ENCODE assay signal across 8 cellular contexts in genomic region chr20:43448748-43449535, GRCh38. TPM values are rescaled to one million over a fixed set of nuclear protein-coding genes. Genes with fewer than 3 reads are reported as not detected.
DNase-seq lines count a peak whose midpoint lies in the region; ATAC-seq and FAIRE-seq lines count a peak whose summit lies in the region.

No MANE protein-coding gene starts in this region.

- H3K27me3 ChIP-seq in BLaER1, result no peaks in the 10 kb centered on the region

- peak; percentile 67 for ATAC-seq in activated CD8-positive, alpha-beta memory T cell treated with anti-CD3 and anti-CD28 coated beads, Interleukin-2, amount 10 ng/mL, durations not matched to agents 7 days and 5 days
- peak; percentile 65 to 72 for ATAC-seq in naive B cell (ENCODE audit: low read depth in 2 of 2)
- ATAC-seq in HG03097 (IDR thresholded peaks at IDR 0.05; ENCODE audit: low FRiP score, unreplicated experiment), result no peak

- H3K36me3 Mint-ChIP-seq in activated CD8-positive, alpha-beta memory T cell treated with anti-CD3 and anti-CD28 coated beads, Interleukin-2, amount 10 ng/mL, durations not matched to agents 7 days and 5 days, result no peaks in the 10 kb centered on the region
- H3K36me3 Mint-ChIP-seq in naive B cell, result no peaks in the 10 kb centered on the region

- no peak overlapping the region for H3K4me3 ChIP-seq in BLaER1

- peak overlapping the region; percentile 41; the same call in 1 of the 2 replicates for H3K27ac ChIP-seq in BLaER1

- peaks cover 26% of the 10 kb centered on the region for H3K27me3 Mint-ChIP-seq in activated CD8-positive, alpha-beta memory T cell treated with anti-CD3 and anti-CD28 coated beads, Interleukin-2, amount 10 ng/mL, durations not matched to agents 7 days and 5 days
- peaks cover 30 to 51% (median 45%) of the 10 kb centered on the region in 3 donors for H3K27me3 Mint-ChIP-seq in naive B cell

- no peak overlapping the region for H3K27ac Mint-ChIP-seq in activated CD8-positive, alpha-beta memory T cell treated with anti-CD3 and anti-CD28 coated beads, Interleukin-2, amount 10 ng/mL, durations not matched to agents 7 days and 5 days
- H3K27ac Mint-ChIP-seq in naive B cell, result peak overlapping the region in 1 of 6 donors; percentile 38

- H3K4me3 Mint-ChIP-seq in activated CD8-positive, alpha-beta memory T cell treated with anti-CD3 and anti-CD28 coated beads, Interleukin-2, amount 10 ng/mL, durations not matched to agents 7 days and 5 days, result no peak overlapping the region
- H3K4me3 Mint-ChIP-seq in naive B cell, result no peak overlapping the region

- peaks cover 5% of the 10 kb centered on the region for H3K4me1 Mint-ChIP-seq in activated CD8-positive, alpha-beta memory T cell treated with anti-CD3 and anti-CD28 coated beads, Interleukin-2, amount 10 ng/mL, durations not matched to agents 7 days and 5 days
- peaks cover 0 to 8% (median 1%) of the 10 kb centered on the region in 3 donors for H3K4me1 Mint-ChIP-seq in naive B cell

- no peaks in the 10 kb centered on the region for H3K9me3 ChIP-seq in BLaER1

- H4K20me1 ChIP-seq in BLaER1, result no peaks in the 10 kb centered on the region

- H3K36me3 ChIP-seq in BLaER1, result no peaks in the 10 kb centered on the region

- no peak for FAIRE-seq in urothelium cell line (lab: Jason Lieb, UNC)

- no peaks in the 10 kb centered on the region for H3K9me3 Mint-ChIP-seq in activated CD8-positive, alpha-beta memory T cell treated with anti-CD3 and anti-CD28 coated beads, Interleukin-2, amount 10 ng/mL, durations not matched to agents 7 days and 5 days (ENCODE audit: low read depth)
- no peaks in the 10 kb centered on the region for H3K9me3 Mint-ChIP-seq in naive B cell

- DNase-seq in H4 (ENCODE audit: low spot score) (peak; percentile 35), NCI-H526 treated with DMSO at 0.1 percent for 48 hours (lab: John Stamatoyannopoulos, UW) (peak; percentile 51), epidermal melanocyte (ENCODE audit: insufficient read length, low spot score) (peak; percentile 36), naive B cell (peak; percentile 34), urothelium cell line (ENCODE audit: low spot score) (peak; percentile 74)
- peak; percentile 61 for DNase-seq in activated CD8-positive, alpha-beta memory T cell treated with anti-CD3 and anti-CD28 coated beads, Interleukin-2, amount 10 ng/mL, durations not matched to agents 7 days and 5 days

- H3K4me2 ChIP-seq in BLaER1, result peak overlapping the region; percentile 21

- CTCF ChIA-PET in activated CD8-positive, alpha-beta memory T cell treated with anti-CD3 and anti-CD28 coated beads, Interleukin-2, amount 10 ng/mL, durations not matched to agents 7 days and 5 days (lab: Charles Lee), result interaction anchor here (0.6 to 2.0 kb wide), 19 partner anchors 9 to 1760 kb away, joined by 3 to 23 read pairs (median 3); partner anchors contain the start of gene SRSF6

- no peak overlapping the region for H3K9ac ChIP-seq in BLaER1

- peaks cover 57% of the 10 kb centered on the region for H3K4me1 ChIP-seq in BLaER1

RNA-seq across cellular contexts. Expression of gene SRSF6, which starts 8.8 kb away (rescaled TPM):
- total RNA-seq in H4 (2014; rRNA removed; shearing (Covaris generic)), result 37.8 and 41.9 TPM in 2 replicates
- total RNA-seq in activated CD8-positive, alpha-beta memory T cell treated with anti-CD3 and anti-CD28 coated beads, Interleukin-2, amount 10 ng/mL, durations not matched to agents 7 days and 5 days, result 100 to 1,000 TPM; 108 to 162 TPM
- 10 to 100 TPM; 43.3 to 72.5 (median 53.9) TPM for polyA plus RNA-seq in naive B cell (ENCODE audit: low read depth in 6 of 6)

RNA-seq across cellular contexts. Expression of gene L3MBTL1, which starts 58.6 kb away (rescaled TPM):
- total RNA-seq in H4 (2014; rRNA removed; shearing (Covaris generic)), result 0.76 and 1.1 TPM in 2 replicates
- total RNA-seq in activated CD8-positive, alpha-beta memory T cell treated with anti-CD3 and anti-CD28 coated beads, Interleukin-2, amount 10 ng/mL, durations not matched to agents 7 days and 5 days, result 1 to 10 TPM; 6.8 to 9.6 TPM
- 1 to 10 TPM in 5 of 6 donors, under 1 TPM in 1; 0.78 to 2.8 (median 1.4) TPM for polyA plus RNA-seq in naive B cell (ENCODE audit: low read depth in 6 of 6)
